ENCODE assay signal across 21 cellular contexts in genomic region chr22:28123989-28124766, GRCh38.
"Had no signal": no experiment of that assay in that cellular context is flagged by ENCODE, and none has a peak within 500 bp of the region (broad histone marks: within the 10 kb centered on the region; RNA-seq: fewer than 3 reads in every experiment).

No MANE protein-coding gene starts in this region.

- H3K4me1 Mint-ChIP-seq: activated B cell treated with CpG ODN at 0.5 μM for 24 hours; activated naive CD4-positive, alpha-beta T cell treated with anti-CD3 and anti-CD28 coated beads, Interleukin-2, amount 50 U/mL, for 24 hours had no signal

- H3K27me3 ChIP-seq: adrenal gland, esophagus squamous epithelium, hepatocyte, left lung, neutrophil, transverse colon had no signal

- H3K9me3 Mint-ChIP-seq: activated B cell treated with CpG ODN at 0.5 μM for 24 hours; activated CD8-positive, alpha-beta T cell treated with anti-CD3 and anti-CD28 coated beads for 36 hours; activated T-cell treated with anti-CD3 and anti-CD28 coated beads, Interleukin-2, amount 50 U/mL, for 4 hours had no signal

- H3K4me3 ChIP-seq: adrenal gland, esophagus squamous epithelium, hepatocyte, left lung, mucosa of descending colon, transverse colon had no signal

- H3K36me3 Mint-ChIP-seq: activated naive CD4-positive, alpha-beta T cell treated with anti-CD3 and anti-CD28 coated beads, Interleukin-2, amount 50 U/mL, for 24 hours had no signal

- H3K4me1 ChIP-seq: left lung had no signal

- H3K9me3 ChIP-seq: adrenal gland, esophagus squamous epithelium, left lung, mucosa of descending colon, neutrophil, transverse colon had no signal

- H3K4me3 Mint-ChIP-seq: activated B cell treated with CpG ODN at 0.5 μM for 24 hours; activated CD8-positive, alpha-beta T cell treated with anti-CD3 and anti-CD28 coated beads for 36 hours; activated naive CD4-positive, alpha-beta T cell treated with anti-CD3 and anti-CD28 coated beads, Interleukin-2, amount 50 U/mL, for 24 hours; activated T-cell treated with anti-CD3 and anti-CD28 coated beads, Interleukin-2, amount 50 U/mL, for 4 hours; naive thymus-derived CD4-positive, alpha-beta T cell had no signal

- DNase-seq: activated B cell treated with CpG ODN at 0.5 μM for 24 hours; activated CD4-positive, alpha-beta T cell treated with anti-CD3 and anti-CD28 coated beads for 48 hours; activated CD8-positive, alpha-beta T cell treated with anti-CD3 and anti-CD28 coated beads for 36 hours; activated effector memory CD4-positive, alpha-beta T cell treated with anti-CD3 and anti-CD28 coated beads, Interleukin-2, amount 50 U/mL, for 16 hours; activated T-cell treated with anti-CD3 and anti-CD28 coated beads, Interleukin-2, amount 50 U/mL, for 4 hours; adrenal gland; esophagus squamous epithelium; islet precursor cell; left lung; mammary epithelial cell; mucosa of descending colon; naive thymus-derived CD4-positive, alpha-beta T cell; retina; stimulated activated CD4-positive, alpha-beta T cell treated with anti-CD3 and anti-CD28 coated beads, Interleukin-15, amount 100 ng/mL, for 24 hours; stimulated activated CD4-positive, alpha-beta T cell treated with anti-CD3 and anti-CD28 coated beads, Interleukin-4, amount 100 ng/mL, for 1 hour; stimulated activated naive CD4-positive, alpha-beta T cell treated with Interleukin-2 at 50 U/mL for 16 hours; substantia nigra; transverse colon had no signal

- H3K27ac Mint-ChIP-seq: activated B cell treated with CpG ODN at 0.5 μM for 24 hours; activated CD8-positive, alpha-beta T cell treated with anti-CD3 and anti-CD28 coated beads for 36 hours; activated naive CD4-positive, alpha-beta T cell treated with anti-CD3 and anti-CD28 coated beads, Interleukin-2, amount 50 U/mL, for 24 hours; naive thymus-derived CD4-positive, alpha-beta T cell had no signal

- H3K27me3 Mint-ChIP-seq: activated naive CD4-positive, alpha-beta T cell treated with anti-CD3 and anti-CD28 coated beads, Interleukin-2, amount 50 U/mL, for 24 hours had no signal

- H3K27ac ChIP-seq: adrenal gland, esophagus squamous epithelium, hepatocyte, left lung, neutrophil, transverse colon had no signal

- ATAC-seq: activated CD8-positive, alpha-beta T cell treated with anti-CD3 and anti-CD28 coated beads for 36 hours; activated T-cell treated with anti-CD3 and anti-CD28 coated beads, Interleukin-2, amount 50 U/mL, for 4 hours; left lung; mucosa of descending colon; naive thymus-derived CD4-positive, alpha-beta T cell had no signal

- H3K36me3 ChIP-seq: adrenal gland, esophagus squamous epithelium, left lung, neutrophil, transverse colon had no signal
